16 cellular contexts compared by ENCODE assay signal in genomic region chr3:18343809-18344208, GRCh38.
DNase-seq lines count a peak whose midpoint lies in the region; ATAC-seq, FAIRE-seq and TF ChIP-seq lines count a peak whose summit lies in the region.
"Had no signal": no experiment of that assay in that cellular context is flagged by ENCODE, and none has a peak within 500 bp of the region (broad histone marks: within the 10 kb centered on the region; RNA-seq: fewer than 3 reads in every experiment).

No MANE protein-coding gene starts in this region.

- DNase-seq in HepG2 (ENCODE audit: low spot score) (no peak), right lobe of liver (no peak), OCI-LY7 (ENCODE audit: low spot score) (no peak), frontal cortex (ENCODE audit: low spot score in 2 of 2) (no peak)
- DNase-seq in stimulated activated effector memory CD8-positive, alpha-beta T cell treated with anti-CD3 and anti-CD28 coated beads, Interleukin-12 subunit alpha, Interleukin-12 subunit beta, amount 100 ng/mL, for 72 hours (ENCODE audit: low spot score in 2 of 2) = no peak
- DNase-seq in stimulated activated CD4-positive, alpha-beta T cell treated with anti-CD3 and anti-CD28 coated beads, Interleukin-15, amount 100 ng/mL, for 24 hours = no peak
- DNase-seq: 8988T; ACHN; C1 segment of cervical spinal cord; Calu3; CD4-positive, alpha-beta T cell; DMS 273 treated with DMSO at 0.1 percent for 48 hours had no signal

- H3K9ac ChIP-seq in HepG2 (ENCODE audit: insufficient read depth, low read depth, low read length) = no peak overlapping the region

- H3K27me3 ChIP-seq in HepG2 (ENCODE audit: control insufficient read depth in 1 of 2, insufficient read depth in 2 of 2, low read length in 2 of 2) = no peaks in the 10 kb centered on the region
- H3K27me3 ChIP-seq in right lobe of liver = no peaks in the 10 kb centered on the region
- H3K27me3 ChIP-seq in gastroesophageal sphincter = no peaks in the 10 kb centered on the region

- peaks cover 41% of the 10 kb centered on the region for H3K36me3 Mint-ChIP-seq in stimulated activated effector memory CD8-positive, alpha-beta T cell treated with anti-CD3 and anti-CD28 coated beads, Interleukin-12 subunit alpha, Interleukin-12 subunit beta, amount 100 ng/mL, for 72 hours

- H3K9me3 ChIP-seq in HepG2 (ENCODE audit: low read length) = no peaks in the 10 kb centered on the region
- H3K9me3 ChIP-seq in right lobe of liver = no peaks in the 10 kb centered on the region
- no peaks in the 10 kb centered on the region for H3K9me3 ChIP-seq in OCI-LY7 (ENCODE audit: low read length)
- H3K9me3 ChIP-seq in gastroesophageal sphincter = no peaks in the 10 kb centered on the region

- no peak overlapping the region for H3K4me3 Mint-ChIP-seq in stimulated activated effector memory CD8-positive, alpha-beta T cell treated with anti-CD3 and anti-CD28 coated beads, Interleukin-12 subunit alpha, Interleukin-12 subunit beta, amount 100 ng/mL, for 72 hours
- H3K4me3 Mint-ChIP-seq: B cell; CD4-positive, alpha-beta T cell had no signal

- POLR2A ChIA-PET in HepG2 (lab: Yijun Ruan, JAX) = no interaction called here
- POLR2A ChIA-PET in OCI-LY7 (lab: Charles Lee) = interaction anchor here (0.7 kb wide), 1 partner anchor 123 kb away, joined by 3 read pairs; no protein-coding TSS in a partner anchor

- no peaks in the 10 kb centered on the region for H3K36me3 ChIP-seq in HepG2 (replicated peaks in 1 of 2; ENCODE audit: control insufficient read depth in 1 of 2, insufficient read depth in 2 of 2, low read length in 2 of 2)
- H3K36me3 ChIP-seq in right lobe of liver = peaks cover 0 to 2% (median 0%) of the 10 kb centered on the region in 4 donors
- H3K36me3 ChIP-seq in OCI-LY7 (ENCODE audit: insufficient read depth, low read length) = no peaks in the 10 kb centered on the region; the same call in 1 of the 2 replicates
- H3K36me3 ChIP-seq in gastroesophageal sphincter = peaks cover 0 to 9% of the 10 kb centered on the region in 2 donors

- H2AFZ ChIP-seq in HepG2 (ENCODE audit: low read length) = no peak overlapping the region
- peak overlapping the region; percentile 77; the same call in 1 of the 2 replicates for H2AFZ ChIP-seq in OCI-LY7 (ENCODE audit: low read length)

- TF ChIP-seq CTCF in HepG2 (CRISPR knock-in tag; IDR thresholded peaks at IDR 0.05) = no peak
- TF ChIP-seq CTCF in right lobe of liver (IDR thresholded peaks at IDR 0.05) = no peak
- no peak for TF ChIP-seq CTCF in OCI-LY7 (conservative IDR thresholded peaks at IDR 0.05; ENCODE audit: low read length)
- no peak for TF ChIP-seq CTCF in gastroesophageal sphincter (IDR thresholded peaks at IDR 0.05)

- no peak for ATAC-seq in HepG2
- no peak for ATAC-seq in right lobe of liver
- ATAC-seq in stimulated activated effector memory CD8-positive, alpha-beta T cell treated with anti-CD3 and anti-CD28 coated beads, Interleukin-12 subunit alpha, Interleukin-12 subunit beta, amount 100 ng/mL, for 72 hours = no peak
- no peak for ATAC-seq in HG03097 (IDR thresholded peaks at IDR 0.05; ENCODE audit: low FRiP score, unreplicated experiment)
- no peak for ATAC-seq in gastroesophageal sphincter

- no TSS peak for BruUV-seq in HepG2 (replicated peaks; lab: Mats Ljungman, UMichigan)
- BruUV-seq in OCI-LY7 (replicated peaks; lab: Mats Ljungman, UMichigan) = no TSS peak

- TF ChIP-seq EP300 in HepG2 (IDR thresholded peaks at IDR 0.05; ENCODE audit: low read depth in 2 of 2, low read length in 2 of 2) (no peak), HepG2 (CRISPR knock-in tag; IDR thresholded peaks at IDR 0.05; ENCODE audit: borderline replicate concordance) (no peak), gastroesophageal sphincter (IDR thresholded peaks at IDR 0.05) (no peak)

- WGBS in HepG2 (ENCODE audit: low lambda C conversion rate) = 1% methylated on average over 2 of the region's 2 CpGs
- 36% methylated on average over 2 of the region's 2 CpGs for WGBS in right lobe of liver (ENCODE audit: insufficient coverage, low coverage, low lambda C conversion rate, missing lambda C conversion rate)
- WGBS in gastroesophageal sphincter (ENCODE audit: low coverage in 1 of 2), 2 donors = 46 to 72% methylated on average over 2 of the region's 2 CpGs

- FAIRE-seq in HepG2 (lab: Jason Lieb, UNC) (no peak), frontal cortex (lab: Jason Lieb, UNC) (peak; percentile 69)

- H3K4me2 ChIP-seq in HepG2 (ENCODE audit: low read depth, low read length) (no peak overlapping the region), OCI-LY7 (ENCODE audit: low read length) (peak overlapping the region; percentile 19; the same call in 1 of the 2 replicates)

- in situ Hi-C loops in HepG2 (cut with HindIII; ENCODE audit: extremely low pct_ligation_motif_present, low pct_unique_long_range_greater_than_20kb) = no loop called here

- H3K4me3 ChIP-seq in HepG2 (replicated peaks in 1 of 3; ENCODE audit: insufficient read depth in 1 of 3, low read depth in 2 of 3, low read length in 3 of 3) = no peak overlapping the region
- H3K4me3 ChIP-seq in right lobe of liver = no peak overlapping the region
- H3K4me3 ChIP-seq in OCI-LY7 (ENCODE audit: low read depth, low read length, poor library complexity, severe bottlenecking) = no peak overlapping the region
- no peak overlapping the region for H3K4me3 ChIP-seq in gastroesophageal sphincter

- TF ChIP-seq POLR2A in HepG2 (IDR thresholded peaks at IDR 0.05; ENCODE audit: insufficient read depth in 1 of 2, low read depth in 2 of 2, low read length in 2 of 2) (no peak), right lobe of liver (IDR thresholded peaks at IDR 0.05) (no peak), gastroesophageal sphincter (IDR thresholded peaks at IDR 0.05) (no peak)

- no peaks in the 10 kb centered on the region for H3K4me1 ChIP-seq in HepG2 (ENCODE audit: insufficient read depth, low read length)
- H3K4me1 ChIP-seq in right lobe of liver = no peaks in the 10 kb centered on the region
- peaks cover 13% of the 10 kb centered on the region for H3K4me1 ChIP-seq in OCI-LY7 (ENCODE audit: insufficient read depth, low read length, poor library complexity, severe bottlenecking)
- no peaks in the 10 kb centered on the region for H3K4me1 ChIP-seq in gastroesophageal sphincter

- H3K79me2 ChIP-seq in HepG2 (ENCODE audit: insufficient read depth, low read length) (no peaks in the 10 kb centered on the region), OCI-LY7 (ENCODE audit: insufficient read depth, low read depth, low read length) (no peaks in the 10 kb centered on the region)

- no peaks in the 10 kb centered on the region for H3K9me3 Mint-ChIP-seq in stimulated activated effector memory CD8-positive, alpha-beta T cell treated with anti-CD3 and anti-CD28 coated beads, Interleukin-12 subunit alpha, Interleukin-12 subunit beta, amount 100 ng/mL, for 72 hours
- H3K9me3 Mint-ChIP-seq: CD4-positive, alpha-beta T cell had no signal

- intact Hi-C loops in HepG2 (cut with micrococcal nuclease; ENCODE audit: unreplicated experiment) (no loop called here), right lobe of liver (cut with DNase I) (no loop called here), OCI-LY7 (cut with micrococcal nuclease; ENCODE audit: unreplicated experiment) (no loop called here)

- TF ChIP-seq RAD21 in HepG2 (CRISPR knock-in tag; IDR thresholded peaks at IDR 0.05) = no peak

- H3K4me1 Mint-ChIP-seq in stimulated activated effector memory CD8-positive, alpha-beta T cell treated with anti-CD3 and anti-CD28 coated beads, Interleukin-12 subunit alpha, Interleukin-12 subunit beta, amount 100 ng/mL, for 72 hours = no peaks in the 10 kb centered on the region
- H3K4me1 Mint-ChIP-seq: B cell had no signal

- no peaks in the 10 kb centered on the region for H4K20me1 ChIP-seq in HepG2 (ENCODE audit: insufficient read depth, low read length)
- H4K20me1 ChIP-seq in OCI-LY7 (ENCODE audit: insufficient read depth, low read length) = no peaks in the 10 kb centered on the region

- peak overlapping the region; percentile 12 for H3K27ac Mint-ChIP-seq in stimulated activated effector memory CD8-positive, alpha-beta T cell treated with anti-CD3 and anti-CD28 coated beads, Interleukin-12 subunit alpha, Interleukin-12 subunit beta, amount 100 ng/mL, for 72 hours
- H3K27ac Mint-ChIP-seq: B cell; CD4-positive, alpha-beta T cell had no signal

- no peaks in the 10 kb centered on the region for H3K9me2 ChIP-seq in OCI-LY7 (ENCODE audit: insufficient read depth, low read length)

- H3K27ac ChIP-seq in HepG2 (ENCODE audit: extremely low read length, insufficient read depth, low read length) = no peak overlapping the region
- no peak overlapping the region for H3K27ac ChIP-seq in right lobe of liver
- H3K27ac ChIP-seq in OCI-LY7 (ENCODE audit: low read depth, low read length, poor library complexity, severe bottlenecking) = no peak overlapping the region
- H3K27ac ChIP-seq in gastroesophageal sphincter = no peak overlapping the region
- H3K27ac ChIP-seq: HL-60 had no signal

- CTCF ChIA-PET in HepG2 (lab: Yijun Ruan, JAX; ENCODE audit: low intra/inter-chr PET ratio, low total read pairs) (no interaction called here), OCI-LY7 (lab: Charles Lee; ENCODE audit: unreplicated experiment) (no interaction called here)

TF ChIP-seq in HepG2, 621 proteins besides CTCF, POLR2A, EP300 and RAD21:
- TF ChIP-seq ZNF782 (CRISPR knock-in tag; IDR thresholded peaks at IDR 0.05; ENCODE audit: borderline replicate concordance) (no peak), FIP1L1 (IDR thresholded peaks at IDR 0.05; ENCODE audit: borderline replicate concordance, insufficient read depth, low read depth, low read length) (no peak), BRD4 (CRISPR knock-in tag; IDR thresholded peaks at IDR 0.05) (no peak), ATF7 (IDR thresholded peaks at IDR 0.05) (peak; percentile 80), ATF7 (CRISPR knock-in tag; IDR thresholded peaks at IDR 0.05) (no peak)
